In genomic region chr7:82677493-82677892, GRCh38 we compare ENCODE assay signal across 8 cellular contexts.
DNase-seq lines count a peak whose midpoint lies in the region; ATAC-seq lines count a peak whose summit lies in the region.

No MANE protein-coding gene starts in this region.

- no peaks in the 10 kb centered on the region for H3K4me1 ChIP-seq in CD4-positive, CD25-positive, alpha-beta regulatory T cell (ENCODE audit: control insufficient read depth, insufficient read depth, low read length, poor library complexity, severe bottlenecking)

- DNase-seq in CD4-positive, CD25-positive, alpha-beta regulatory T cell, result peak in 2 of 3 donors; percentile 59 to 79
- DNase-seq in NCI-H2081 treated with DMSO at 0.1 percent for 48 hours (lab: John Stamatoyannopoulos, UW) (peak; percentile 37), NCI-H2227 treated with DMSO at 0.1 percent for 48 hours (lab: John Stamatoyannopoulos, UW) (no peak), GOT3 (lab: John Stamatoyannopoulos, UW) (no peak)
- no peak for DNase-seq in activated naive CD4-positive, alpha-beta T cell treated with anti-CD3 and anti-CD28 coated beads, Interleukin-2, amount 50 U/mL, for 72 hours (ENCODE audit: low spot score in 2 of 2)
- DNase-seq in stimulated activated CD8-positive, alpha-beta memory T cell treated with anti-CD3 and anti-CD28 coated beads, Interleukin-7, amount 100 ng/mL, for 48 hours (ENCODE audit: extremely low read depth in 1 of 2, low read depth in 1 of 2), result peak; percentile 8 to 25

- H3K27ac ChIP-seq in CD4-positive, CD25-positive, alpha-beta regulatory T cell (ENCODE audit: insufficient read depth, low read length, poor library complexity, severe bottlenecking), result peak overlapping the region; percentile 56

- peaks cover 0 to 6% (median 0%) of the 10 kb centered on the region in 7 donors for H3K9me3 Mint-ChIP-seq in CD4-positive, CD25-positive, alpha-beta regulatory T cell
- H3K9me3 Mint-ChIP-seq in activated naive CD4-positive, alpha-beta T cell treated with anti-CD3 and anti-CD28 coated beads, Interleukin-2, amount 50 U/mL, for 72 hours, result peaks cover 10 to 13% of the 10 kb centered on the region in 2 donors

- ATAC-seq in CD4-positive, CD25-positive, alpha-beta regulatory T cell (ENCODE audit: low read depth in 2 of 2), result peak; percentile 82 to 90
- ATAC-seq in GM19397 (IDR thresholded peaks at IDR 0.05; ENCODE audit: unreplicated experiment), result peak; percentile 82
- ATAC-seq in activated naive CD4-positive, alpha-beta T cell treated with anti-CD3 and anti-CD28 coated beads, Interleukin-2, amount 50 U/mL, for 72 hours, result peak; percentile 79 to 91
- ATAC-seq in GM19455 (IDR thresholded peaks at IDR 0.05; ENCODE audit: unreplicated experiment), result no peak

- peak overlapping the region in 2 of 4 donors; percentile 42 for H3K4me3 Mint-ChIP-seq in CD4-positive, CD25-positive, alpha-beta regulatory T cell

- no peaks in the 10 kb centered on the region for H3K36me3 Mint-ChIP-seq in CD4-positive, CD25-positive, alpha-beta regulatory T cell
- peaks cover 0 to 5% of the 10 kb centered on the region in 2 donors for H3K36me3 Mint-ChIP-seq in activated naive CD4-positive, alpha-beta T cell treated with anti-CD3 and anti-CD28 coated beads, Interleukin-2, amount 50 U/mL, for 72 hours

- H3K4me1 Mint-ChIP-seq in CD4-positive, CD25-positive, alpha-beta regulatory T cell, result peaks cover 2 to 24% (median 9%) of the 10 kb centered on the region in 4 donors

- H3K27ac Mint-ChIP-seq in CD4-positive, CD25-positive, alpha-beta regulatory T cell, result peak overlapping the region in 2 of 3 donors; percentile 40 to 70
- no peak overlapping the region for H3K27ac Mint-ChIP-seq in activated naive CD4-positive, alpha-beta T cell treated with anti-CD3 and anti-CD28 coated beads, Interleukin-2, amount 50 U/mL, for 72 hours

- H3K27me3 Mint-ChIP-seq in CD4-positive, CD25-positive, alpha-beta regulatory T cell, result no peaks in the 10 kb centered on the region

- no peak overlapping the region for H3K4me3 ChIP-seq in CD4-positive, CD25-positive, alpha-beta regulatory T cell (ENCODE audit: low read depth, low read length)

- H3K27me3 ChIP-seq in CD4-positive, CD25-positive, alpha-beta regulatory T cell (ENCODE audit: control insufficient read depth, insufficient read depth, low read length), result no peaks in the 10 kb centered on the region

- no peaks in the 10 kb centered on the region for H3K9me3 ChIP-seq in CD4-positive, CD25-positive, alpha-beta regulatory T cell (ENCODE audit: control insufficient read depth in 2 of 2, low read length in 2 of 2)

- H3K36me3 ChIP-seq in CD4-positive, CD25-positive, alpha-beta regulatory T cell (ENCODE audit: control insufficient read depth, insufficient read depth, low read length), result no peaks in the 10 kb centered on the region

Comparison
In these comparisons a context has a peak if more than half of its experiments do, and no peak if none do; other contexts are left out.
1. DNase-seq: peak in CD4-positive, CD25-positive, alpha-beta regulatory T cell (2 of 3), NCI-H2081 treated with DMSO at 0.1 percent for 48 hours (single experiment) and stimulated activated CD8-positive, alpha-beta memory T cell treated with anti-CD3 and anti-CD28 coated beads, Interleukin-7, amount 100 ng/mL, for 48 hours (2 of 2); none in activated naive CD4-positive, alpha-beta T cell treated with anti-CD3 and anti-CD28 coated beads, Interleukin-2, amount 50 U/mL, for 72 hours (0 of 2), NCI-H2227 treated with DMSO at 0.1 percent for 48 hours (single experiment) and GOT3 (single experiment).
2. H3K27ac Mint-ChIP-seq: peak in CD4-positive, CD25-positive, alpha-beta regulatory T cell (2 of 3); none in activated naive CD4-positive, alpha-beta T cell treated with anti-CD3 and anti-CD28 coated beads, Interleukin-2, amount 50 U/mL, for 72 hours (0 of 2).